1 cellular context compared by ENCODE assay signal in the genomic region with DNA sequence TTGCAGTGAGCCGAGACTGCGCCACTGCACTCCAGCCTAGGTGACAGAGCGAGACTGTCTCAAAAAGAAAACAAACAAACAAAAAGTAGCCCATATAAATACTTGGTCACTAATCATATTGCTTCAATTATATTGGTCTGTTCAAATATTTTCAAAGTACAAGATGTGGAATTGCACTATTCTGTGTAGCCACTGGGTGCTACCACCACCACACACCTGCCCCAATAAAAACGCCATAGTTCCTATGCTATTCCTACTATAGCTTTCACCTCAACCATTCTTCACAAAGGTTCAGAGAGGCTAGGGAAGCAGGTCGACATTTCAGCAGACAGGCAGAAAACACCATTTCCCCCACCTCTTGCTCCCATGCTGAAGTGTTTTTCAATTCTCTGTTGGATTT.
TF ChIP-seq lines count a peak whose summit lies in the region.

No MANE protein-coding gene starts in this region.

TF ChIP-seq in HCT116, 20 proteins besides CTCF, POLR2A, EP300 and RAD21 (continued from another document):
- TF ChIP-seq, protein P1, sequence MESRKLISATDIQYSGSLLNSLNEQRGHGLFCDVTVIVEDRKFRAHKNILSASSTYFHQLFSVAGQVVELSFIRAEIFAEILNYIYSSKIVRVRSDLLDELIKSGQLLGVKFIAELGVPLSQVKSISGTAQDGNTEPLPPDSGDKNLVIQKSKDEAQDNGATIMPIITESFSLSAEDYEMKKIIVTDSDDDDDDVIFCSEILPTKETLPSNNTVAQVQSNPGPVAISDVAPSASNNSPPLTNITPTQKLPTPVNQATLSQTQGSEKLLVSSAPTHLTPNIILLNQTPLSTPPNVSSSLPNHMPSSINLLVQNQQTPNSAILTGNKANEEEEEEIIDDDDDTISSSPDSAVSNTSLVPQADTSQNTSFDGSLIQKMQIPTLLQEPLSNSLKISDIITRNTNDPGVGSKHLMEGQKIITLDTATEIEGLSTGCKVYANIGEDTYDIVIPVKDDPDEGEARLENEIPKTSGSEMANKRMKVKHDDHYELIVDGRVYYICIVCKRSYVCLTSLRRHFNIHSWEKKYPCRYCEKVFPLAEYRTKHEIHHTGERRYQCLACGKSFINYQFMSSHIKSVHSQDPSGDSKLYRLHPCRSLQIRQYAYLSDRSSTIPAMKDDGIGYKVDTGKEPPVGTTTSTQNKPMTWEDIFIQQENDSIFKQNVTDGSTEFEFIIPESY (IDR thresholded peaks at IDR 0.05; ENCODE audit: extremely low read depth, insufficient replicate concordance, low read length) = no peak
- no peak for TF ChIP-seq SRF (IDR thresholded peaks at IDR 0.05; ENCODE audit: low read depth)
- no peak for TF ChIP-seq EZH2phosphoT487 (IDR thresholded peaks at IDR 0.05; ENCODE audit: borderline replicate concordance)
- no peak for TF ChIP-seq CBX3 (IDR thresholded peaks at IDR 0.05; ENCODE audit: low read depth)
- TF ChIP-seq ZFX (IDR thresholded peaks at IDR 0.05) = no peak
- TF ChIP-seq ELF1 (IDR thresholded peaks at IDR 0.05; ENCODE audit: borderline replicate concordance, low read depth) = no peak
- no peak for TF ChIP-seq TCF7L2 (IDR thresholded peaks at IDR 0.05; ENCODE audit: borderline replicate concordance, extremely low read depth, insufficient read depth, insufficient read length)
- TF ChIP-seq, protein P2, sequence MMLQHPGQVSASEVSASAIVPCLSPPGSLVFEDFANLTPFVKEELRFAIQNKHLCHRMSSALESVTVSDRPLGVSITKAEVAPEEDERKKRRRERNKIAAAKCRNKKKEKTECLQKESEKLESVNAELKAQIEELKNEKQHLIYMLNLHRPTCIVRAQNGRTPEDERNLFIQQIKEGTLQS (IDR thresholded peaks at IDR 0.05) = no peak
- TF ChIP-seq JUND (IDR thresholded peaks at IDR 0.05) = no peak
